In the genomic region with DNA sequence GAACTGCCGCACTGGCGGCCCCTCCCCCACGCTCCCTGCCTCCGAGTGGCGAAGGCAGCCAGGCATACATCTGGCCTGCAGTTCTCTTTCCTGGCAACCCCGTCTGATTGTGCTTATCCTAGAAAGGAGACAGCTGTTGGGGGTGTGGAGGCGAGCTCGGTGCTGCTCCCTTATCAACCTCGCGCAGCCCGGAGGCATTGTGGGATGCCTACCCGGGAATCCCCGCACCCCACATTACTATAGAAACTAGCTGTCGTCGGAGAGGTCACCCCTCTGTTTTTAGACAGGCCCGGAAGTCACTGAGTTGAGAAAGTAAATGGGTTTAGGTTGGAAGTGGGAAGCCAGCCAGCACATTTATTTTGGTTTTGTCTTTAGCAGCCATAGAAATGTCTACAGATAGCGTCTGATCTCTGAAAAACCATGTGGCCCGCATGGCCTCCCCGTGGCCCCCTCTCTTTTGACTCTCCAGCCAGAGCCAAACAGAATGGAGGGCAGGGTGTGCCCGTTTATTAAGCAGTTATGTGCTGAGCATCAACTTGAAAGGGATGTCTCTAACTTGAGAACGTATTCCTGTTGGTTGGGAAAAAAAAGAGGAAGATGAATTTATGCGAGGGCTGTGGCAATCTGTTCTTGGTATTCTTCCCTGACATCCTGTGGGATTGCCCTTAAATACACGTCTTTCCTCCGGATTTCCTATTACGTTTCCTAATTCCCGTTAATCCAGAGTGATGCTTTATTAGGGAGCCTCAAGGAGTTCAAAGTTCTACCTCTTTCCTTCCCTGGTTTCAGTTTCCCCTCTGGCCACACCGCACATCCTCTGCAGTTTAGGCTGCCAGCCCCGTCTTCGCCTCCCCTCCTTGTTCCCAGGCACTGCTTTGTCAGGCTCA, we compare ENCODE assay signal across 1 cellular context.
TF ChIP-seq lines count a peak whose summit lies in the region.

No MANE protein-coding gene starts in this region.

TF ChIP-seq in K562, 482 proteins besides CTCF, POLR2A, EP300 and RAD21 (continued from another document and continues in another):
- TF ChIP-seq, protein P1, sequence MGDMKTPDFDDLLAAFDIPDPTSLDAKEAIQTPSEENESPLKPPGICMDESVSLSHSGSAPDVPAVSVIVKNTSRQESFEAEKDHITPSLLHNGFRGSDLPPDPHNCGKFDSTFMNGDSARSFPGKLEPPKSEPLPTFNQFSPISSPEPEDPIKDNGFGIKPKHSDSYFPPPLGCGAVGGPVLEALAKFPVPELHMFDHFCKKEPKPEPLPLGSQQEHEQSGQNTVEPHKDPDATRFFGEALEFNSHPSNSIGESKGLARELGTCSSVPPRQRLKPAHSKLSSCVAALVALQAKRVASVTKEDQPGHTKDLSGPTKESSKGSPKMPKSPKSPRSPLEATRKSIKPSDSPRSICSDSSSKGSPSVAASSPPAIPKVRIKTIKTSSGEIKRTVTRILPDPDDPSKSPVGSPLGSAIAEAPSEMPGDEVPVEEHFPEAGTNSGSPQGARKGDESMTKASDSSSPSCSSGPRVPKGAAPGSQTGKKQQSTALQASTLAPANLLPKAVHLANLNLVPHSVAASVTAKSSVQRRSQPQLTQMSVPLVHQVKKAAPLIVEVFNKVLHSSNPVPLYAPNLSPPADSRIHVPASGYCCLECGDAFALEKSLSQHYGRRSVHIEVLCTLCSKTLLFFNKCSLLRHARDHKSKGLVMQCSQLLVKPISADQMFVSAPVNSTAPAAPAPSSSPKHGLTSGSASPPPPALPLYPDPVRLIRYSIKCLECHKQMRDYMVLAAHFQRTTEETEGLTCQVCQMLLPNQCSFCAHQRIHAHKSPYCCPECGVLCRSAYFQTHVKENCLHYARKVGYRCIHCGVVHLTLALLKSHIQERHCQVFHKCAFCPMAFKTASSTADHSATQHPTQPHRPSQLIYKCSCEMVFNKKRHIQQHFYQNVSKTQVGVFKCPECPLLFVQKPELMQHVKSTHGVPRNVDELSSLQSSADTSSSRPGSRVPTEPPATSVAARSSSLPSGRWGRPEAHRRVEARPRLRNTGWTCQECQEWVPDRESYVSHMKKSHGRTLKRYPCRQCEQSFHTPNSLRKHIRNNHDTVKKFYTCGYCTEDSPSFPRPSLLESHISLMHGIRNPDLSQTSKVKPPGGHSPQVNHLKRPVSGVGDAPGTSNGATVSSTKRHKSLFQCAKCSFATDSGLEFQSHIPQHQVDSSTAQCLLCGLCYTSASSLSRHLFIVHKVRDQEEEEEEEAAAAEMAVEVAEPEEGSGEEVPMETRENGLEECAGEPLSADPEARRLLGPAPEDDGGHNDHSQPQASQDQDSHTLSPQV (IDR thresholded peaks at IDR 0.05): peak; percentile 93
- TF ChIP-seq TAF1 (IDR thresholded peaks at IDR 0.05; ENCODE audit: control insufficient read depth, extremely low read depth, insufficient read depth, low read length, severe bottlenecking) (peak; percentile 35), PHF21A (IDR thresholded peaks at IDR 0.05; ENCODE audit: borderline replicate concordance, low read depth) (no peak), TRIM24 (IDR thresholded peaks at IDR 0.05) (peak; percentile 72 to 83), TBL1XR1 (IDR thresholded peaks at IDR 0.05; ENCODE audit: low read length in 2 of 2) (peak; percentile 17 to 44; a peak in 3 of 4 replicates), CREB1 (IDR thresholded peaks at IDR 0.05) (0 out of 2 replicates have a peak, but pooled peaks have one; percentile 34), CREB1 (CRISPR knock-in tag; IDR thresholded peaks at IDR 0.05) (no peak), ZNF589 (CRISPR knock-in tag; IDR thresholded peaks at IDR 0.05; ENCODE audit: low read depth) (peak; percentile 68; the same call in 1 of the 2 replicates), ATF7 (IDR thresholded peaks at IDR 0.05) (no peak), SIN3A (IDR thresholded peaks at IDR 0.05; ENCODE audit: borderline replicate concordance in 2 of 2, control insufficient read depth in 1 of 2, low read depth in 2 of 2, low read length in 2 of 2) (peak; percentile 63 to 86; a peak in 2 of 4 replicates), ZNF224 (CRISPR knock-in tag; IDR thresholded peaks at IDR 0.05) (no peak), XRCC4 (IDR thresholded peaks at IDR 0.05; ENCODE audit: extremely low read depth, insufficient read depth, insufficient read length) (no peak), JUND (IDR thresholded peaks at IDR 0.05; ENCODE audit: borderline replicate concordance, low read depth, low read length) (0 out of 2 replicates have a peak, but pooled peaks have one; percentile 2), JUND (tag; IDR thresholded peaks at IDR 0.05; ENCODE audit: borderline replicate concordance, low read depth, low read length) (no peak), TCF3 (CRISPR knock-in tag; IDR thresholded peaks at IDR 0.05) (peak; percentile 85), JUNB (CRISPR knock-in tag; conservative IDR thresholded peaks at IDR 0.05) (no peak), KLF16 (IDR thresholded peaks at IDR 0.05) (peak; percentile 78), CREM (IDR thresholded peaks at IDR 0.05; ENCODE audit: low read depth) (peak; percentile 43; the same call in 1 of the 2 replicates), L3MBTL2 (IDR thresholded peaks at IDR 0.05) (peak; percentile 70), POLR2G (IDR thresholded peaks at IDR 0.05; ENCODE audit: low read depth, low read length) (peak; percentile 58), TAF15 (IDR thresholded peaks at IDR 0.05; ENCODE audit: low read depth, low read length) (no peak), GABPA (tag; conservative IDR thresholded peaks at IDR 0.05; ENCODE audit: low read depth) (peak; percentile 63; the same call in 1 of the 2 replicates), EHMT2 (IDR thresholded peaks at IDR 0.05) (no peak), KDM4B (IDR thresholded peaks at IDR 0.05; ENCODE audit: borderline replicate concordance in 2 of 2, low read depth in 1 of 2) (no peak), NR2C1 (IDR thresholded peaks at IDR 0.05) (no peak), NR2C1 (tag; IDR thresholded peaks at IDR 0.05) (0 out of 2 replicates have a peak, but pooled peaks have one; percentile 38), MEIS2 (IDR thresholded peaks at IDR 0.05; ENCODE audit: partially characterized antibody) (peak; percentile 55), NBN (IDR thresholded peaks at IDR 0.05; ENCODE audit: low read depth) (no peak), MTA2 (IDR thresholded peaks at IDR 0.05; ENCODE audit: low read depth) (0 out of 2 replicates have a peak, but pooled peaks have one; percentile 18), TAF9B (IDR thresholded peaks at IDR 0.05; ENCODE audit: partially characterized antibody) (peak; percentile 69), ETV1 (tag; conservative IDR thresholded peaks at IDR 0.05; ENCODE audit: low read depth) (peak; percentile 62; the same call in 1 of the 2 replicates), NFXL1 (CRISPR knock-in tag; IDR thresholded peaks at IDR 0.05) (no peak), RBM15 (IDR thresholded peaks at IDR 0.05; ENCODE audit: insufficient read depth, low read length) (no peak), GATAD2B (IDR thresholded peaks at IDR 0.05; ENCODE audit: borderline replicate concordance) (peak; percentile 64; the same call in 1 of the 2 replicates), TEAD4 (IDR thresholded peaks at IDR 0.05; ENCODE audit: low read length) (peak; percentile 52; the same call in 1 of the 2 replicates), TEAD4 (CRISPR knock-in tag; IDR thresholded peaks at IDR 0.05; ENCODE audit: borderline replicate concordance) (no peak), ZEB2 (IDR thresholded peaks at IDR 0.05) (no peak), CBFA2T2 (conservative IDR thresholded peaks at IDR 0.05) (peak; percentile 91), TCFL5 (CRISPR knock-in tag; conservative IDR thresholded peaks at IDR 0.05) (no peak), LCOR (CRISPR knock-in tag; IDR thresholded peaks at IDR 0.05) (peak; percentile 64), SLC30A9 (CRISPR knock-in tag; IDR thresholded peaks at IDR 0.05) (no peak), ELF2 (CRISPR knock-in tag; IDR thresholded peaks at IDR 0.05) (no peak), MYC (IDR thresholded peaks at IDR 0.05; ENCODE audit: low read depth, low read length) (peak; percentile 57; the same call in 1 of the 2 replicates), MYC (CRISPR knock-in tag; IDR thresholded peaks at IDR 0.05; ENCODE audit: borderline replicate concordance, low read depth) (no peak), SMARCA5 (IDR thresholded peaks at IDR 0.05) (no peak), XRCC5 (IDR thresholded peaks at IDR 0.05; ENCODE audit: low read depth, low read length) (0 out of 2 replicates have a peak, but pooled peaks have one; percentile 54), POLR2H (tag; IDR thresholded peaks at IDR 0.05; ENCODE audit: low read depth) (no peak)
- TF ChIP-seq, protein P2, sequence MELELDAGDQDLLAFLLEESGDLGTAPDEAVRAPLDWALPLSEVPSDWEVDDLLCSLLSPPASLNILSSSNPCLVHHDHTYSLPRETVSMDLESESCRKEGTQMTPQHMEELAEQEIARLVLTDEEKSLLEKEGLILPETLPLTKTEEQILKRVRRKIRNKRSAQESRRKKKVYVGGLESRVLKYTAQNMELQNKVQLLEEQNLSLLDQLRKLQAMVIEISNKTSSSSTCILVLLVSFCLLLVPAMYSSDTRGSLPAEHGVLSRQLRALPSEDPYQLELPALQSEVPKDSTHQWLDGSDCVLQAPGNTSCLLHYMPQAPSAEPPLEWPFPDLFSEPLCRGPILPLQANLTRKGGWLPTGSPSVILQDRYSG (tag; conservative IDR thresholded peaks at IDR 0.05; ENCODE audit: low read depth): 0 out of 2 replicates have a peak, but pooled peaks have one; percentile 64
- TF ChIP-seq, protein P3, sequence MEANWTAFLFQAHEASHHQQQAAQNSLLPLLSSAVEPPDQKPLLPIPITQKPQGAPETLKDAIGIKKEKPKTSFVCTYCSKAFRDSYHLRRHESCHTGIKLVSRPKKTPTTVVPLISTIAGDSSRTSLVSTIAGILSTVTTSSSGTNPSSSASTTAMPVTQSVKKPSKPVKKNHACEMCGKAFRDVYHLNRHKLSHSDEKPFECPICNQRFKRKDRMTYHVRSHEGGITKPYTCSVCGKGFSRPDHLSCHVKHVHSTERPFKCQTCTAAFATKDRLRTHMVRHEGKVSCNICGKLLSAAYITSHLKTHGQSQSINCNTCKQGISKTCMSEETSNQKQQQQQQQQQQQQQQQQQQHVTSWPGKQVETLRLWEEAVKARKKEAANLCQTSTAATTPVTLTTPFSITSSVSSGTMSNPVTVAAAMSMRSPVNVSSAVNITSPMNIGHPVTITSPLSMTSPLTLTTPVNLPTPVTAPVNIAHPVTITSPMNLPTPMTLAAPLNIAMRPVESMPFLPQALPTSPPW (CRISPR knock-in tag; IDR thresholded peaks at IDR 0.05): peak; percentile 48; the same call in 1 of the 2 replicates
- TF ChIP-seq, protein P4, sequence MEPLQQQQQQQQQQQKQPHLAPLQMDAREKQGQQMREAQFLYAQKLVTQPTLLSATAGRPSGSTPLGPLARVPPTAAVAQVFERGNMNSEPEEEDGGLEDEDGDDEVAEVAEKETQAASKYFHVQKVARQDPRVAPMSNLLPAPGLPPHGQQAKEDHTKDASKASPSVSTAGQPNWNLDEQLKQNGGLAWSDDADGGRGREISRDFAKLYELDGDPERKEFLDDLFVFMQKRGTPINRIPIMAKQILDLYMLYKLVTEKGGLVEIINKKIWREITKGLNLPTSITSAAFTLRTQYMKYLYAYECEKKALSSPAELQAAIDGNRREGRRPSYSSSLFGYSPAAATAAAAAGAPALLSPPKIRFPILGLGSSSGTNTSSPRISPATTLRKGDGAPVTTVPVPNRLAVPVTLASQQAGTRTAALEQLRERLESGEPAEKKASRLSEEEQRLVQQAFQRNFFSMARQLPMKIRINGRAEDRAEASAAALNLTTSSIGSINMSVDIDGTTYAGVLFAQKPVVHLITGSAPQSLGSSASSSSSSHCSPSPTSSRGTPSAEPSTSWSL (CRISPR knock-in tag; IDR thresholded peaks at IDR 0.05; ENCODE audit: borderline replicate concordance): no peak
- TF ChIP-seq, protein P5, sequence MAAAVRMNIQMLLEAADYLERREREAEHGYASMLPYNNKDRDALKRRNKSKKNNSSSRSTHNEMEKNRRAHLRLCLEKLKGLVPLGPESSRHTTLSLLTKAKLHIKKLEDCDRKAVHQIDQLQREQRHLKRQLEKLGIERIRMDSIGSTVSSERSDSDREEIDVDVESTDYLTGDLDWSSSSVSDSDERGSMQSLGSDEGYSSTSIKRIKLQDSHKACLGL (CRISPR knock-in tag; IDR thresholded peaks at IDR 0.05; ENCODE audit: borderline replicate concordance, poor library complexity, severe bottlenecking): no peak
- TF ChIP-seq, protein P6, sequence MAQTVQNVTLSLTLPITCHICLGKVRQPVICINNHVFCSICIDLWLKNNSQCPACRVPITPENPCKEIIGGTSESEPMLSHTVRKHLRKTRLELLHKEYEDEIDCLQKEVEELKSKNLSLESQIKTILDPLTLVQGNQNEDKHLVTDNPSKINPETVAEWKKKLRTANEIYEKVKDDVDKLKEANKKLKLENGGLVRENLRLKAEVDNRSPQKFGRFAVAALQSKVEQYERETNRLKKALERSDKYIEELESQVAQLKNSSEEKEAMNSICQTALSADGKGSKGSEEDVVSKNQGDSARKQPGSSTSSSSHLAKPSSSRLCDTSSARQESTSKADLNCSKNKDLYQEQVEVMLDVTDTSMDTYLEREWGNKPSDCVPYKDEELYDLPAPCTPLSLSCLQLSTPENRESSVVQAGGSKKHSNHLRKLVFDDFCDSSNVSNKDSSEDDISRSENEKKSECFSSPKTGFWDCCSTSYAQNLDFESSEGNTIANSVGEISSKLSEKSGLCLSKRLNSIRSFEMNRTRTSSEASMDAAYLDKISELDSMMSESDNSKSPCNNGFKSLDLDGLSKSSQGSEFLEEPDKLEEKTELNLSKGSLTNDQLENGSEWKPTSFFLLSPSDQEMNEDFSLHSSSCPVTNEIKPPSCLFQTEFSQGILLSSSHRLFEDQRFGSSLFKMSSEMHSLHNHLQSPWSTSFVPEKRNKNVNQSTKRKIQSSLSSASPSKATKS (CRISPR knock-in tag; IDR thresholded peaks at IDR 0.05): no peak
- TF ChIP-seq, protein P7, sequence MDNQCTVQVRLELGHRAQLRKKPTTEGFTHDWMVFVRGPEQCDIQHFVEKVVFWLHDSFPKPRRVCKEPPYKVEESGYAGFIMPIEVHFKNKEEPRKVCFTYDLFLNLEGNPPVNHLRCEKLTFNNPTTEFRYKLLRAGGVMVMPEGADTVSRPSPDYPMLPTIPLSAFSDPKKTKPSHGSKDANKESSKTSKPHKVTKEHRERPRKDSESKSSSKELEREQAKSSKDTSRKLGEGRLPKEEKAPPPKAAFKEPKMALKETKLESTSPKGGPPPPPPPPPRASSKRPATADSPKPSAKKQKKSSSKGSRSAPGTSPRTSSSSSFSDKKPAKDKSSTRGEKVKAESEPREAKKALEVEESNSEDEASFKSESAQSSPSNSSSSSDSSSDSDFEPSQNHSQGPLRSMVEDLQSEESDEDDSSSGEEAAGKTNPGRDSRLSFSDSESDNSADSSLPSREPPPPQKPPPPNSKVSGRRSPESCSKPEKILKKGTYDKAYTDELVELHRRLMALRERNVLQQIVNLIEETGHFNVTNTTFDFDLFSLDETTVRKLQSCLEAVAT (IDR thresholded peaks at IDR 0.05): no peak
